In the genomic region with DNA sequence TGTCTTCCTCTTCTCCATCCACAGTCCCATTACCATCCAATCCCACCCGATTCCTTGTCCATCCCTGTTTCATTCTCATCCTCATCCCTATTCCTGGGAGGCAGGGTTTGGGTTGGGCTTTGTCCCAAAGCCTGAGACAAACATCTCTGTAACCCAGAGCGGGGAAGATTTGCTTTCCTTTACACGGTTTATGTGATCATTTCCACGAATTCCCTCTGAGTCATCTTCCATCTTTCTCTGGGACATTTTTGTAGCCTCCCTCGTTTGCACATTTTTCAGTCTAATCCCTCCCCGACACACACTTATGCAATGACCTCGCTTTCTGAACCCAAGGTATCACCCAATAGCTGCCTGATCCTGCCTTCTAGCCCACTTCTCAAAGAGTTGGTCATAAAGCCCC, we compare ENCODE assay signal across 1 cellular context.
TF ChIP-seq lines count a peak whose summit lies in the region.

No MANE protein-coding gene starts in this region.

TF ChIP-seq in A549, 52 proteins besides CTCF, POLR2A, EP300 and RAD21:
- no peak for TF ChIP-seq ZC3H11A (IDR thresholded peaks at IDR 0.05)
- no peak for TF ChIP-seq HEYL (CRISPR knock-in tag; IDR thresholded peaks at IDR 0.05)
- TF ChIP-seq POLR2AphosphoS2 (conservative IDR thresholded peaks at IDR 0.05; ENCODE audit: low read length) = no peak
- TF ChIP-seq, protein P1, sequence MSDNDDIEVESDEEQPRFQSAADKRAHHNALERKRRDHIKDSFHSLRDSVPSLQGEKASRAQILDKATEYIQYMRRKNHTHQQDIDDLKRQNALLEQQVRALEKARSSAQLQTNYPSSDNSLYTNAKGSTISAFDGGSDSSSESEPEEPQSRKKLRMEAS (IDR thresholded peaks at IDR 0.05) = no peak
- TF ChIP-seq FOSB (CRISPR knock-in tag; IDR thresholded peaks at IDR 0.05) = no peak
- TF ChIP-seq TP53 (CRISPR knock-in tag; IDR thresholded peaks at IDR 0.05) = no peak
- TF ChIP-seq, protein P2, sequence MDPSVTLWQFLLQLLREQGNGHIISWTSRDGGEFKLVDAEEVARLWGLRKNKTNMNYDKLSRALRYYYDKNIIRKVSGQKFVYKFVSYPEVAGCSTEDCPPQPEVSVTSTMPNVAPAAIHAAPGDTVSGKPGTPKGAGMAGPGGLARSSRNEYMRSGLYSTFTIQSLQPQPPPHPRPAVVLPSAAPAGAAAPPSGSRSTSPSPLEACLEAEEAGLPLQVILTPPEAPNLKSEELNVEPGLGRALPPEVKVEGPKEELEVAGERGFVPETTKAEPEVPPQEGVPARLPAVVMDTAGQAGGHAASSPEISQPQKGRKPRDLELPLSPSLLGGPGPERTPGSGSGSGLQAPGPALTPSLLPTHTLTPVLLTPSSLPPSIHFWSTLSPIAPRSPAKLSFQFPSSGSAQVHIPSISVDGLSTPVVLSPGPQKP (IDR thresholded peaks at IDR 0.05; ENCODE audit: low read depth, low read length) = no peak
- no peak for TF ChIP-seq CBX2 (IDR thresholded peaks at IDR 0.05; ENCODE audit: borderline replicate concordance, low read depth)
